8 cellular contexts compared by ENCODE assay signal in genomic region chr2:174764281-174765063, GRCh38. TPM values are rescaled to one million over a fixed set of nuclear protein-coding genes. Genes with fewer than 3 reads are reported as not detected.
DNase-seq lines count a peak whose midpoint lies in the region; ATAC-seq and TF ChIP-seq lines count a peak whose summit lies in the region.

CHRNA1 (minus strand) TSS chr2:174764472; CDS start chr2:174764394, 78 bp downstream.

- peak within 1 kb of the TSS; percentile 94 for H4K91ac ChIP-seq in IMR-90 (ENCODE audit: insufficient read depth, low read depth, low read length)

- DNase-seq in IMR-90 (peak; percentile 84), RWPE2 (ENCODE audit: low spot score) (no peak), posterior cingulate gyrus (no peak), kidney glomerular epithelial cell (lab: John Stamatoyannopoulos, UW) (no peak)
- no peak for DNase-seq in activated T-cell treated with anti-CD3 and anti-CD28 coated beads, Interleukin-2, amount 50 U/mL, for 72 hours
- no peak for DNase-seq in activated CD4-positive, CD25-positive, alpha-beta regulatory T cell treated with anti-CD3 and anti-CD28 coated beads, Interleukin-2, amount 50 U/mL, for 72 hours

- H3K4me3 Mint-ChIP-seq in nephron, result peak within 1 kb of the TSS; percentile 69 to 99 (median 88)
- H3K4me3 Mint-ChIP-seq in activated T-cell treated with anti-CD3 and anti-CD28 coated beads, Interleukin-2, amount 50 U/mL, for 72 hours, result no peak within 1 kb of the TSS

- dilution Hi-C loops in IMR-90 (cut with HindIII; ENCODE audit: low sequenced_read_pairs, unreplicated experiment), result loop anchor here (25.0 kb wide), 1 partner anchor 223 kb away; no protein-coding TSS in a partner anchor

- intact Hi-C loops in IMR-90 (cut with micrococcal nuclease) (loop anchor here (5.0 kb wide), 1 partner anchor 333 kb away; no protein-coding TSS in a partner anchor), posterior cingulate gyrus (cut with DNase I) (no loop called here)

- in situ Hi-C loops in IMR-90 (cut with MboI; ENCODE audit: low sequenced_read_pairs), result no loop called here

- peak within 1 kb of the TSS; percentile 3; the same call in 1 of the 2 replicates for H3K9ac ChIP-seq in IMR-90 (ENCODE audit: low read depth, low read length)

- H4K20me1 ChIP-seq in IMR-90 (ENCODE audit: insufficient read depth, low read length), result no peaks in the 10 kb centered on the region

- H2BK15ac ChIP-seq in IMR-90 (ENCODE audit: low read depth, low read length), result peak within 1 kb of the TSS; percentile 98

- H3K56ac ChIP-seq in IMR-90 (ENCODE audit: extremely low read depth, insufficient read depth, low read length), result peak within 1 kb of the TSS; percentile 12; the same call in 1 of the 2 replicates

- peak within 1 kb of the TSS; percentile 83 to 87 for H4K8ac ChIP-seq in IMR-90 (ENCODE audit: low read depth in 2 of 2, low read length in 2 of 2)

- peak; percentile 76 for ATAC-seq in GM18498 (IDR thresholded peaks at IDR 0.05; ENCODE audit: unreplicated experiment)
- peak; percentile 70 for ATAC-seq in IMR-90 (ENCODE audit: low read depth)
- ATAC-seq in RWPE2 (ENCODE audit: low read depth), result 0 out of 3 replicates have a peak, but pooled peaks have one; percentile 14
- ATAC-seq in activated T-cell treated with anti-CD3 and anti-CD28 coated beads, Interleukin-2, amount 50 U/mL, for 72 hours (replicated peaks in 1 of 2), result no peak

- no peak for TF ChIP-seq POLR2A in IMR-90 (IDR thresholded peaks at IDR 0.05; ENCODE audit: low read depth, low read length)

- peak within 1 kb of the TSS; percentile 96 for H2AK5ac ChIP-seq in IMR-90 (ENCODE audit: low read depth, low read length)

- H3K27me3 Mint-ChIP-seq in nephron (ENCODE audit: low read depth), result no peaks in the 10 kb centered on the region
- H3K27me3 Mint-ChIP-seq in activated T-cell treated with anti-CD3 and anti-CD28 coated beads, Interleukin-2, amount 50 U/mL, for 72 hours (ENCODE audit: low read depth), result no peaks in the 10 kb centered on the region

- no peak for TF ChIP-seq RAD21 in IMR-90 (IDR thresholded peaks at IDR 0.05; ENCODE audit: low read length)

- peak within 1 kb of the TSS; percentile 93 to 95 (median 94) for H3K27ac Mint-ChIP-seq in nephron
- H3K27ac Mint-ChIP-seq in activated T-cell treated with anti-CD3 and anti-CD28 coated beads, Interleukin-2, amount 50 U/mL, for 72 hours, result no peak within 1 kb of the TSS

- H2AK9ac ChIP-seq in IMR-90 (replicated peaks; ENCODE audit: low read depth, low read length, poor library complexity), result peak within 1 kb of the TSS; percentile 84

- no peaks in the 10 kb centered on the region for H3K36me3 ChIP-seq in IMR-90 (ENCODE audit: control insufficient read depth, insufficient read depth, low read length)
- H3K36me3 ChIP-seq in RWPE2 (ENCODE audit: low read depth), result no peaks in the 10 kb centered on the region

- no peaks in the 10 kb centered on the region for H3K9me3 ChIP-seq in IMR-90 (ENCODE audit: control insufficient read depth, insufficient read depth, low read length)
- H3K9me3 ChIP-seq in RWPE2 (ENCODE audit: severe bottlenecking), result no peaks in the 10 kb centered on the region

- POLR2A ChIA-PET in IMR-90 (lab: Charles Lee; ENCODE audit: unreplicated experiment), result interaction anchor here (0.6 to 1.0 kb wide), 4 partner anchors 14 to 414 kb away, joined by 3 to 5 read pairs (median 3); no protein-coding TSS in a partner anchor

- H3K4me1 Mint-ChIP-seq in nephron, result peaks cover 73% of the 10 kb centered on the region
- H3K4me1 Mint-ChIP-seq in activated T-cell treated with anti-CD3 and anti-CD28 coated beads, Interleukin-2, amount 50 U/mL, for 72 hours (ENCODE audit: low read depth), result peaks cover 9% of the 10 kb centered on the region

- peak within 1 kb of the TSS; percentile 96 for H2BK20ac ChIP-seq in IMR-90 (ENCODE audit: low read depth, low read length)

- CTCF ChIA-PET in IMR-90 (lab: Yijun Ruan, JAX), result interaction anchor here (0.6 to 1.7 kb wide), 10 partner anchors 11 to 234 kb away, joined by 3 to 9 read pairs (median 3); no protein-coding TSS in a partner anchor

- peak within 1 kb of the TSS; percentile 77 for H4K5ac ChIP-seq in IMR-90 (ENCODE audit: low read depth, low read length)

- H2AFZ ChIP-seq in IMR-90 (replicated peaks; ENCODE audit: low read length, poor library complexity), result peak within 1 kb of the TSS; percentile 57

- no peaks in the 10 kb centered on the region for H3K36me3 Mint-ChIP-seq in nephron (ENCODE audit: low read depth)
- no peaks in the 10 kb centered on the region for H3K36me3 Mint-ChIP-seq in activated T-cell treated with anti-CD3 and anti-CD28 coated beads, Interleukin-2, amount 50 U/mL, for 72 hours (ENCODE audit: insufficient read depth in 2 of 2)

- WGBS in IMR-90 (ENCODE audit: extremely low coverage in 2 of 2, insufficient read length in 1 of 2), 2 experiments, result 80% methylated on average over 1 of the region's 6 CpGs; no CpG with 5 or more reads in 1 of the 2 experiments

- H3K4ac ChIP-seq in IMR-90 (ENCODE audit: low read depth, low read length), result peak within 1 kb of the TSS; percentile 98

- peak within 1 kb of the TSS; percentile 87 for H2BK5ac ChIP-seq in IMR-90 (ENCODE audit: low read depth, low read length, poor library complexity, severe bottlenecking)

- H2BK120ac ChIP-seq in IMR-90 (ENCODE audit: low read depth, low read length), result peak within 1 kb of the TSS; percentile 96

- H3K18ac ChIP-seq in IMR-90 (ENCODE audit: low read depth, low read length), result peak within 1 kb of the TSS; percentile 90

- peak within 1 kb of the TSS; percentile 76 for H3K23ac ChIP-seq in IMR-90 (ENCODE audit: low read depth, low read length)

- H3K27me3 ChIP-seq in IMR-90 (ENCODE audit: control insufficient read depth, insufficient read depth, low read length), result no peaks in the 10 kb centered on the region
- no peaks in the 10 kb centered on the region for H3K27me3 ChIP-seq in RWPE2 (ENCODE audit: insufficient read depth, poor library complexity, severe bottlenecking)

- peak within 1 kb of the TSS; percentile 73 for H3K27ac ChIP-seq in IMR-90 (ENCODE audit: insufficient read depth, low read length)
- no peak within 1 kb of the TSS for H3K27ac ChIP-seq in RWPE2 (ENCODE audit: poor library complexity, severe bottlenecking)

- no TSS peak for BruUV-seq in IMR-90 (replicated peaks; lab: Mats Ljungman, UMichigan)

- H3K4me2 ChIP-seq in IMR-90 (ENCODE audit: low read depth, low read length), result peak within 1 kb of the TSS; percentile 37

- H3K4me3 ChIP-seq in IMR-90 (ENCODE audit: insufficient read depth, low read depth, low read length), result no peak within 1 kb of the TSS
- H3K4me3 ChIP-seq in RWPE2 (ENCODE audit: severe bottlenecking), result no peak within 1 kb of the TSS

- H3K79me1 ChIP-seq in IMR-90 (ENCODE audit: low read depth in 1 of 2, low read length in 2 of 2), result 0 out of 4 replicates have a peak, but pooled peaks cover 0 to 4% of the 10 kb centered on the region in 2 experiments

- H3K9me3 Mint-ChIP-seq in nephron, result no peaks in the 10 kb centered on the region
- no peaks in the 10 kb centered on the region for H3K9me3 Mint-ChIP-seq in activated T-cell treated with anti-CD3 and anti-CD28 coated beads, Interleukin-2, amount 50 U/mL, for 72 hours

- TF ChIP-seq CTCF in IMR-90 (conservative IDR thresholded peaks at IDR 0.05; ENCODE audit: low read depth, low read length) (no peak), RWPE2 (IDR thresholded peaks at IDR 0.05; ENCODE audit: poor library complexity, severe bottlenecking) (no peak), nephron (IDR thresholded peaks at IDR 0.05; ENCODE audit: unreplicated experiment in 3 of 3) (no peak)

- H3K4me1 ChIP-seq in IMR-90 (ENCODE audit: control insufficient read depth, insufficient read depth, low read length), result peaks cover 22% of the 10 kb centered on the region
- H3K4me1 ChIP-seq in RWPE2 (ENCODE audit: insufficient read depth, poor library complexity, severe bottlenecking), result no peaks in the 10 kb centered on the region

- peaks cover 26% of the 10 kb centered on the region for H3K9me1 ChIP-seq in IMR-90 (ENCODE audit: insufficient read depth, low read length)

- peak within 1 kb of the TSS; percentile 92 for H3K14ac ChIP-seq in IMR-90 (replicated peaks; ENCODE audit: low read depth, low read length)

TF ChIP-seq in IMR-90, 13 proteins besides CTCF, POLR2A, EP300 and RAD21 (continues in another document):
- TF ChIP-seq RCOR1 (IDR thresholded peaks at IDR 0.05; ENCODE audit: insufficient replicate concordance, low read length) (no peak), ELK1 (IDR thresholded peaks at IDR 0.05; ENCODE audit: borderline replicate concordance, low read depth, low read length) (no peak), CEBPB (IDR thresholded peaks at IDR 0.05; ENCODE audit: low read depth, low read length) (no peak), MXI1 (IDR thresholded peaks at IDR 0.05; ENCODE audit: borderline replicate concordance, low read depth, low read length) (no peak), MAFK (IDR thresholded peaks at IDR 0.05; ENCODE audit: low read depth, low read length) (no peak), RFX5 (IDR thresholded peaks at IDR 0.05; ENCODE audit: low read depth, low read length) (no peak), MAZ (IDR thresholded peaks at IDR 0.05; ENCODE audit: borderline replicate concordance, low read depth, low read length) (no peak), NFE2L2 (IDR thresholded peaks at IDR 0.05; ENCODE audit: low read depth, low read length) (no peak), USF2 (IDR thresholded peaks at IDR 0.05; ENCODE audit: low read depth, low read length) (no peak; the same call in 1 of the 2 replicates), CHD1 (IDR thresholded peaks at IDR 0.05; ENCODE audit: low read depth, low read length) (no peak)

RNA-seq across cellular contexts. Expression of gene CHRNA1, which starts in this region (rescaled TPM):
- 0.56 and 0.90 TPM in 2 replicates for total RNA-seq in IMR-90 (2012; rRNA removed)
- polyA plus RNA-seq in IMR-90 (2012; rRNA removed), result 0.75 and 1.2 TPM in 2 replicates
- polyA plus RNA-seq in IMR-90 (2012; cell fraction: cytosol; rRNA removed), result 0.66 and 1.2 TPM in 2 replicates
- 0.76 and 1.5 TPM in 2 replicates for polyA plus RNA-seq in IMR-90 (2012; cell fraction: nucleus; rRNA removed; ENCODE audit: low replicate concordance)
- not detected for total RNA-seq in activated T-cell treated with anti-CD3 and anti-CD28 coated beads, Interleukin-2, amount 50 U/mL, for 72 hours

Comparison
In these comparisons a context has a peak if more than half of its experiments do, and no peak if none do; other contexts are left out.
1. ATAC-seq: peak in GM18498 (single experiment), IMR-90 (single experiment) and RWPE2 (single experiment); none in activated T-cell treated with anti-CD3 and anti-CD28 coated beads, Interleukin-2, amount 50 U/mL, for 72 hours (0 of 2).
2. H3K4me3 Mint-ChIP-seq: peak in nephron (3 of 3); none in activated T-cell treated with anti-CD3 and anti-CD28 coated beads, Interleukin-2, amount 50 U/mL, for 72 hours (0 of 2).